ENCODE assay signal across 1 cellular context in the genomic region with DNA sequence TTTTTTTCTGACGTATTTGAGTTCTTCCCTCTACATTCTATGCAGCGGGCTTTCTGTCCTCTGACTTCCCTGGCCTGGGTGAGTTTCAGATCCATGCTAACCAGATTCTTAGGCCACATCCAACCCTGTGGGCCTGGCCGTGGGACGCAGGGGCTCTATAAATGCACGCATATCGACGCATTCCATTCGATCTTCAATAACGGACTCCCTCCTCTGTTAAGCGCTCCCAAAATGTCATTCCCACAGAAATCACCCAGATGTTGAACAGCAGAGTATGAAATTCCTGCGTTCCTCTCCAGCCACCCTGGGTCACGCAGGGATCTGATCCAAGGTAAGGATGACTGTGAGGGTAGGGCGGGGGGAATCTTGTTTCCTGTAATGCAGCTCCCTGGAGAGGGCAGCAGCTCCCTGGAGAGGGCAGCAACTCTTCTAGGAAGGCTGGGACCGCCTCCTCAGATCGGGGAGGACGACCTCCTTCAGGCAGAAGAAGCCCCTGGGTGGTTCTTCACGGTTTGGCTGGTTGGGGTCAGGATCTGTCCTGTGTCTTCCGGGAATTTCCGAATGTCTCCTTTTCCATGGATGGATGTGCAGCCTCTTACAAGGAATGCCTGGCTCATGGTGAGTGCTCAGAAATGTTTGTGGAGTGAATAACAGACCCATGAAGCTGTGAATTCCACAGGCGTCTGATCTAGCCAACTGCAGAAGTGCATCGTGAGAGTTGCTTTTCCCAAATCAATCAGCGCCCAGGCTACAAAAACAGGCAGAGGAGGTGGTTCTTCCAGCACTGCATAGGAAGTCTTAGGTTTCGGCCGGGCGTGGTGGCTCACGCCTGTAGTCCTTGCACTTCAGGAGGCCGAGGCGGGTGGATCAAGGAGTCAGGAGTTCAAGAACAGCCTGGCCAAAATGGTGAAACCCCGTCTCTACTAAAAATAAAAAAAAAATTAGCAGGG.
TF ChIP-seq lines count a peak whose summit lies in the region.

No MANE protein-coding gene starts in this region.

TF ChIP-seq in GM23338, 12 proteins besides CTCF, POLR2A, EP300 and RAD21:
- TF ChIP-seq, protein P1, sequence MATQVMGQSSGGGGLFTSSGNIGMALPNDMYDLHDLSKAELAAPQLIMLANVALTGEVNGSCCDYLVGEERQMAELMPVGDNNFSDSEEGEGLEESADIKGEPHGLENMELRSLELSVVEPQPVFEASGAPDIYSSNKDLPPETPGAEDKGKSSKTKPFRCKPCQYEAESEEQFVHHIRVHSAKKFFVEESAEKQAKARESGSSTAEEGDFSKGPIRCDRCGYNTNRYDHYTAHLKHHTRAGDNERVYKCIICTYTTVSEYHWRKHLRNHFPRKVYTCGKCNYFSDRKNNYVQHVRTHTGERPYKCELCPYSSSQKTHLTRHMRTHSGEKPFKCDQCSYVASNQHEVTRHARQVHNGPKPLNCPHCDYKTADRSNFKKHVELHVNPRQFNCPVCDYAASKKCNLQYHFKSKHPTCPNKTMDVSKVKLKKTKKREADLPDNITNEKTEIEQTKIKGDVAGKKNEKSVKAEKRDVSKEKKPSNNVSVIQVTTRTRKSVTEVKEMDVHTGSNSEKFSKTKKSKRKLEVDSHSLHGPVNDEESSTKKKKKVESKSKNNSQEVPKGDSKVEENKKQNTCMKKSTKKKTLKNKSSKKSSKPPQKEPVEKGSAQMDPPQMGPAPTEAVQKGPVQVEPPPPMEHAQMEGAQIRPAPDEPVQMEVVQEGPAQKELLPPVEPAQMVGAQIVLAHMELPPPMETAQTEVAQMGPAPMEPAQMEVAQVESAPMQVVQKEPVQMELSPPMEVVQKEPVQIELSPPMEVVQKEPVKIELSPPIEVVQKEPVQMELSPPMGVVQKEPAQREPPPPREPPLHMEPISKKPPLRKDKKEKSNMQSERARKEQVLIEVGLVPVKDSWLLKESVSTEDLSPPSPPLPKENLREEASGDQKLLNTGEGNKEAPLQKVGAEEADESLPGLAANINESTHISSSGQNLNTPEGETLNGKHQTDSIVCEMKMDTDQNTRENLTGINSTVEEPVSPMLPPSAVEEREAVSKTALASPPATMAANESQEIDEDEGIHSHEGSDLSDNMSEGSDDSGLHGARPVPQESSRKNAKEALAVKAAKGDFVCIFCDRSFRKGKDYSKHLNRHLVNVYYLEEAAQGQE (IDR thresholded peaks at IDR 0.05; ENCODE audit: unreplicated experiment): no peak
- TF ChIP-seq ZNF462 (CRISPR knock-in tag; IDR thresholded peaks at IDR 0.05): no peak
- no peak for TF ChIP-seq EZH2phosphoT487 (IDR thresholded peaks at IDR 0.05; ENCODE audit: unreplicated experiment)
- TF ChIP-seq JUNB (IDR thresholded peaks at IDR 0.05; ENCODE audit: unreplicated experiment): no peak
- TF ChIP-seq ZNF331 (CRISPR knock-in tag; IDR thresholded peaks at IDR 0.05; ENCODE audit: low read depth): no peak
- no peak for TF ChIP-seq CREB1 (CRISPR knock-in tag; IDR thresholded peaks at IDR 0.05; ENCODE audit: low read depth)
